In the genomic region with DNA sequence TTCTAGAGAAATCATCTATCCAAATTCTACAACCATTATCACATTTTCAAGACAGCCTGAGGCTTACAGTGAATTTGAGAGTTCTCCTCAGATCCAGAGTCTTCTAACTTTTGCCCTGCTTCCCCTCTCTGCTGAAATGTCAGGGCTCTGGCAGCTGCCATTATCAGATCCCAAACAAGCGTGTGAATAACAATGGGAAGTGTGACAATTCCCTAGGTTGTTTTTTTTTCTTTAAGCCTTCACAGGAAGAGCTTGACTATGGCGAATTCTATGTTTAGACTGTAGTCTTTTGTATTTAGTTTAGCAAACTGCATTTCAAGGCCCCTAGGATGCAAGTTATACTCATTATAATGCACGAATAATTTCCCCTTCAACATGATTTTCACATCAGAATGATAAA, we compare ENCODE assay signal across 11 cellular contexts.
"Had no signal": no experiment of that assay in that cellular context is flagged by ENCODE, and none has a peak within 500 bp of the region (broad histone marks: within the 10 kb centered on the region; RNA-seq: fewer than 3 reads in every experiment).

No MANE protein-coding gene starts in this region.

- H3K36me3 ChIP-seq: left lung, pancreas, thyroid gland had no signal

- H3K36me3 Mint-ChIP-seq: activated naive CD4-positive, alpha-beta T cell treated with anti-CD3 and anti-CD28 coated beads, Interleukin-2, amount 50 U/mL, for 24 hours; natural killer cell had no signal

- H3K9ac ChIP-seq: SK-N-SH had no signal

- H3K27ac ChIP-seq: pancreas, thyroid gland had no signal

- H3K4me3 Mint-ChIP-seq: activated naive CD4-positive, alpha-beta T cell treated with anti-CD3 and anti-CD28 coated beads, Interleukin-2, amount 50 U/mL, for 24 hours; central memory CD8-positive, alpha-beta T cell; effector memory CD8-positive, alpha-beta T cell; natural killer cell had no signal

- H3K4me1 Mint-ChIP-seq: activated naive CD4-positive, alpha-beta T cell treated with anti-CD3 and anti-CD28 coated beads, Interleukin-2, amount 50 U/mL, for 24 hours; central memory CD8-positive, alpha-beta T cell; natural killer cell had no signal

- H3K9me3 ChIP-seq: left lung, pancreas, SK-N-SH, thyroid gland had no signal

- H3K4me3 ChIP-seq: left lung, pancreas, thyroid gland had no signal

- ATAC-seq: effector memory CD8-positive, alpha-beta T cell; esophagus mucosa; left lung; natural killer cell; pancreas had no signal

- H3K4me1 ChIP-seq: thyroid gland had no signal

- H3K9me3 Mint-ChIP-seq: activated naive CD4-positive, alpha-beta T cell treated with anti-CD3 and anti-CD28 coated beads, Interleukin-2, amount 50 U/mL, for 24 hours; central memory CD8-positive, alpha-beta T cell; effector memory CD8-positive, alpha-beta T cell; natural killer cell had no signal

- H3K27me3 ChIP-seq: left lung, pancreas, thyroid gland had no signal

- DNase-seq: activated CD4-positive, alpha-beta T cell treated with anti-CD3 and anti-CD28 coated beads, Interleukin-2, amount 50 U/mL, for 1 hour; activated CD4-positive, CD25-positive, alpha-beta regulatory T cell; effector memory CD8-positive, alpha-beta T cell; left lung; natural killer cell; pancreas; SK-N-SH; thyroid gland had no signal

- H3K4me2 ChIP-seq: SK-N-SH had no signal

- H3K27ac Mint-ChIP-seq: activated naive CD4-positive, alpha-beta T cell treated with anti-CD3 and anti-CD28 coated beads, Interleukin-2, amount 50 U/mL, for 24 hours; effector memory CD8-positive, alpha-beta T cell; natural killer cell had no signal
